In genomic region chr3:170419301-170420087, GRCh38 we compare ENCODE assay signal across 1 cellular context.
TF ChIP-seq lines count a peak whose summit lies in the region.

No MANE protein-coding gene starts in this region.

TF ChIP-seq in endothelial cell of umbilical vein, 7 proteins besides CTCF, POLR2A, EP300 and RAD21 (continued from another document):
- no peak for TF ChIP-seq GATA2 (IDR thresholded peaks at IDR 0.05; ENCODE audit: insufficient read depth, insufficient read length, low read depth, low read length)
- TF ChIP-seq MAX (IDR thresholded peaks at IDR 0.05; ENCODE audit: insufficient read depth, insufficient read length): no peak
- TF ChIP-seq POLR2AphosphoS5 (IDR thresholded peaks at IDR 0.05; ENCODE audit: insufficient read depth, low read depth, low read length): no peak
- TF ChIP-seq JUN (IDR thresholded peaks at IDR 0.05; ENCODE audit: borderline replicate concordance, insufficient read depth, insufficient read length, low read depth): no peak
